In the genomic region with DNA sequence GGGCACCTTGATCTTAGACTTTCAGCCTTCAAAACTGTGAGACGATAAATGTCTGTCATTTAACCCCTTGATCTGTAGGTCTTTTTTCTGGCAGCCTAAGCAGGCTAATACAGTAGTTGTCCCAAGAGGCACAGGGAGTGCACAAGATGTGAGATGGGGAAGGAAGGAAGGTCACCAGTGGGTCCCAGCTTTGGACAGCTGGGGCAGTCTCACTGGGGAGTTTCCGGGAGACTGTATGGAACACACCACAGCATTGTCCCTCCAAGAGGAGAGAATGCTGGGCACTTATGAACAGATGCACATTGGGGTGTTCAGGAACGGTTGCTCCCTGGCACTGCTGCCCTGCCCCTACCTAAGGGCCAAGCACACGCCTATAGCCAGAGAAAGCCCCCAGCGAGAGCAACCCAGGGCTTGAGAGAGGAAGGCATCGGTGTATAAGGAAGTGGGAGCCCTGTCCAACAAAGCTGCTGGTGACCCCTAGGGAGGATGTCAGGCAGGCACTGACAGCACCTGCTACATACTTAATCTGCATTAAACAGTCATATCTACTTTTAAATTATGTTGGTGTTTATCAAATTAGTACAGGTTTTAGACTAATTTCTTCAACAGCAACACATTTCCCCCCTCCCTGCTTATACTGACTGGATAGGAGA, we compare ENCODE assay signal across 1 cellular context.
TF ChIP-seq lines count a peak whose summit lies in the region.

No MANE protein-coding gene starts in this region.

TF ChIP-seq in K562, 482 proteins besides CTCF, POLR2A, EP300 and RAD21:
- TF ChIP-seq ETS2 (tag; IDR thresholded peaks at IDR 0.05; ENCODE audit: borderline replicate concordance, poor library complexity, severe bottlenecking): no peak
- no peak for TF ChIP-seq ZNF398 (CRISPR knock-in tag; IDR thresholded peaks at IDR 0.05)
- no peak for TF ChIP-seq CCAR2 (IDR thresholded peaks at IDR 0.05; ENCODE audit: low read depth, low read length)
- TF ChIP-seq ZNF24 (IDR thresholded peaks at IDR 0.05): no peak
- no peak for TF ChIP-seq SMAD2 (IDR thresholded peaks at IDR 0.05; ENCODE audit: low read depth, low read length)
- TF ChIP-seq ZBTB8A (IDR thresholded peaks at IDR 0.05; ENCODE audit: partially characterized antibody): no peak
- no peak for TF ChIP-seq DDX20 (tag; IDR thresholded peaks at IDR 0.05; ENCODE audit: low read depth)
